ENCODE assay signal across 8 cellular contexts in genomic region chr15:73683624-73684536, GRCh38. TPM values are rescaled to one million over a fixed set of nuclear protein-coding genes. Genes with fewer than 3 reads are reported as not detected.
A peak's percentile ranks its signal among the peaks of the same experiment; 100 is the strongest.
DNase-seq lines count a peak whose midpoint lies in the region; ATAC-seq and TF ChIP-seq lines count a peak whose summit lies in the region.

Gene CD276, plus strand, starts transcription at chr15:73684383. Its CDS starts 15,257 bp downstream, at chr15:73699640.

- H3K4me1 ChIP-seq in aorta (ENCODE audit: control insufficient read depth in 1 of 2, insufficient read depth in 2 of 2, low read length in 2 of 2), result peaks cover 0 to 2% of the 10 kb centered on the region in 2 donors

- DNase-seq in NCI-H510A (lab: John Stamatoyannopoulos, UW) (peak; percentile 40), NCI-H510A treated with DMSO at 0.1 percent for 48 hours (lab: John Stamatoyannopoulos, UW) (no peak), LoVo (ENCODE audit: low spot score) (peak; percentile 59), foreskin melanocyte (peak; percentile 65), natural killer cell (no peak), aorta (peak; percentile 89 to 93), NCI-H1694 (lab: John Stamatoyannopoulos, UW) (no peak)

- H3K27me3 ChIP-seq in aorta (ENCODE audit: control insufficient read depth in 1 of 2, insufficient read depth in 2 of 2, low read length in 1 of 2), result no peaks in the 10 kb centered on the region

- no peaks in the 10 kb centered on the region for H3K9me3 ChIP-seq in aorta (ENCODE audit: control insufficient read depth, low read length)

- H3K27ac ChIP-seq in aorta (ENCODE audit: low read depth in 1 of 2, low read length in 2 of 2), result peak within 1 kb of the TSS; percentile 59 to 79

- peaks cover 38% of the 10 kb centered on the region for H3K27me3 Mint-ChIP-seq in activated naive CD4-positive, alpha-beta T cell treated with anti-CD3 and anti-CD28 coated beads, Interleukin-2, amount 50 U/mL, for 24 hours
- peaks cover 34 to 40% of the 10 kb centered on the region in 2 donors for H3K27me3 Mint-ChIP-seq in natural killer cell (ENCODE audit: low read depth in 2 of 2)

- peaks cover 19% of the 10 kb centered on the region for H3K4me1 Mint-ChIP-seq in activated naive CD4-positive, alpha-beta T cell treated with anti-CD3 and anti-CD28 coated beads, Interleukin-2, amount 50 U/mL, for 24 hours
- peaks cover 0 to 5% of the 10 kb centered on the region in 2 donors for H3K4me1 Mint-ChIP-seq in natural killer cell

- H3K36me3 Mint-ChIP-seq in activated naive CD4-positive, alpha-beta T cell treated with anti-CD3 and anti-CD28 coated beads, Interleukin-2, amount 50 U/mL, for 24 hours, result no peaks in the 10 kb centered on the region
- no peaks in the 10 kb centered on the region for H3K36me3 Mint-ChIP-seq in natural killer cell

- peak within 1 kb of the TSS; percentile 80 for H3K4me3 Mint-ChIP-seq in activated naive CD4-positive, alpha-beta T cell treated with anti-CD3 and anti-CD28 coated beads, Interleukin-2, amount 50 U/mL, for 24 hours
- peak within 1 kb of the TSS; percentile 81 for H3K4me3 Mint-ChIP-seq in natural killer cell

- 1% methylated on average over 35 to 68 of the region's 68 CpGs for WGBS in aorta, 2 donors

- TF ChIP-seq CTCF in natural killer cell (IDR thresholded peaks at IDR 0.05), result no peak

- ATAC-seq in natural killer cell, result peak in 2 of 3 donors; percentile 67 to 72
- peak; percentile 85 for ATAC-seq in aorta (ENCODE audit: low FRiP score)

- intact Hi-C loops in natural killer cell (cut with micrococcal nuclease), result no loop called here
- intact Hi-C loops in aorta (cut with DNase I), result loop anchor here in 1 of 2 donors (2.0 kb wide), 1 partner anchor 13 kb away; no protein-coding TSS in a partner anchor

- peak within 1 kb of the TSS; percentile 89 to 94 for H3K4me3 ChIP-seq in aorta (ENCODE audit: low read length in 2 of 2)

- H3K9me3 Mint-ChIP-seq in activated naive CD4-positive, alpha-beta T cell treated with anti-CD3 and anti-CD28 coated beads, Interleukin-2, amount 50 U/mL, for 24 hours, result no peaks in the 10 kb centered on the region
- no peaks in the 10 kb centered on the region for H3K9me3 Mint-ChIP-seq in natural killer cell

- no peak within 1 kb of the TSS for H3K27ac Mint-ChIP-seq in activated naive CD4-positive, alpha-beta T cell treated with anti-CD3 and anti-CD28 coated beads, Interleukin-2, amount 50 U/mL, for 24 hours
- no peak within 1 kb of the TSS for H3K27ac Mint-ChIP-seq in natural killer cell

- no peaks in the 10 kb centered on the region for H3K36me3 ChIP-seq in aorta (ENCODE audit: control insufficient read depth in 1 of 2, insufficient read depth in 2 of 2, low read length in 1 of 2)

RNA-seq across cellular contexts. Expression of gene CD276, which starts in this region (rescaled TPM):
- total RNA-seq in natural killer cell (not detected), aorta (10 to 100 TPM; 65.2 to 67.9 TPM)
- 10 to 100 TPM; 27.7 to 52.9 TPM for polyA plus RNA-seq in aorta

Comparison
In these comparisons a context has a peak if more than half of its experiments do, and no peak if none do; other contexts are left out.
1. RNA of gene CD276 (total RNA-seq): 65.2 to 67.9 TPM in aorta; not detected in natural killer cell; every median in the first group is over 10 times any median in the second.
2. DNase-seq: peak in NCI-H510A (single experiment), LoVo (single experiment), foreskin melanocyte (single experiment) and aorta (2 of 2); none in NCI-H510A treated with DMSO at 0.1 percent for 48 hours (single experiment), natural killer cell (single experiment) and NCI-H1694 (single experiment).
3. Peak in ATAC-seq in natural killer cell; RNA of the gene not detected or under 1 TPM.